In the genomic region with DNA sequence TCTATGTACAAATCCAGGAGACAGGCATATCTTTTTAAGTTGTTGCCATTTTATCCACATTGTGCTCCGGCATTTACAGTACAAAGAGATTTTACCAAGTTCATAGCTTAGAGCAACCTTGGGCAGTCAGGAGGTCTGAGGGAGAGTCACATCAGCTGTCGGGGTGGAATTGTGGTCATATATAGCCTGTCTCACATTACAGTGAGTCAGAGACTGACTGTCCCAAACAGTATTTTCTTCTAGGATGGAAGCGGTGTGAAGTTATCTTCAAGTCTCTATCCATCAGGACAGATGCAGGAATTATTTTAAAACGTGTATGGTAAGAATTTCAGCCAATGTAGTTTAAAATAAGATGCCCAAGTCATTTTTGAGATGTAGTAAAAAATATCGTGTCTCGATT, we compare ENCODE assay signal across 12 cellular contexts. TPM values are rescaled to one million over a fixed set of nuclear protein-coding genes. Genes with fewer than 3 reads are reported as not detected.
A peak's percentile ranks its signal among the peaks of the same experiment; 100 is the strongest.
DNase-seq lines count a peak whose midpoint lies in the region; ATAC-seq, FAIRE-seq and TF ChIP-seq lines count a peak whose summit lies in the region.
"Had no signal": no experiment of that assay in that cellular context is flagged by ENCODE, and none has a peak within 500 bp of the region (broad histone marks: within the 10 kb centered on the region; RNA-seq: fewer than 3 reads in every experiment).

No MANE protein-coding gene starts in this region.

- TF ChIP-seq CTCF in fibroblast of villous mesenchyme (IDR thresholded peaks at IDR 0.05; ENCODE audit: insufficient read depth, low read depth, low read length) (no peak), gastrocnemius medialis (IDR thresholded peaks at IDR 0.05 in 4 of 5, conservative IDR thresholded peaks at IDR 0.05 in 1 of 5) (no peak)

- ATAC-seq in SK-N-SH treated with all-trans-retinoic acid at 6 μM for 48 hours: peak; percentile 96
- ATAC-seq in gastrocnemius medialis: peak; percentile 92
- no peak for ATAC-seq in GM19397 (IDR thresholded peaks at IDR 0.05; ENCODE audit: unreplicated experiment)
- ATAC-seq: T-helper 17 cell had no signal

- peak; percentile 94 for FAIRE-seq in H54 (lab: Jason Lieb, UNC)

- no peaks in the 10 kb centered on the region for H3K27me3 ChIP-seq in gastrocnemius medialis

- no peaks in the 10 kb centered on the region for H3K36me3 ChIP-seq in gastrocnemius medialis

- no peaks in the 10 kb centered on the region for H3K9me3 ChIP-seq in gastrocnemius medialis

- peak overlapping the region; percentile 92 to 99 (median 98) for H3K27ac ChIP-seq in gastrocnemius medialis

- in situ Hi-C loops in gastrocnemius medialis (cut with MboI; ENCODE audit: low sequenced_read_pairs in 4 of 4): no loop called here

- intact Hi-C loops in gastrocnemius medialis (cut with DNase I; ENCODE audit: low total_unique reads): loop anchor here (1.0 to 5.0 kb wide), 3 partner anchors 10 to 51 kb away; partner anchors contain the start of gene GPRC5B

- TF ChIP-seq POLR2A in H54 (IDR thresholded peaks at IDR 0.05; ENCODE audit: low read depth, low read length): no peak
- peak; percentile 62 to 84 for TF ChIP-seq POLR2A in gastrocnemius medialis (IDR thresholded peaks at IDR 0.05)

- no peak overlapping the region for H3K4me3 ChIP-seq in fibroblast of villous mesenchyme (ENCODE audit: low read depth, low read length)
- H3K4me3 ChIP-seq in gastrocnemius medialis: peak overlapping the region in 2 of 4 donors; percentile 24 to 32
- H3K4me3 ChIP-seq: skin epidermis had no signal

- peaks cover 39 to 41% of the 10 kb centered on the region in 2 donors for H3K4me1 ChIP-seq in gastrocnemius medialis

- peak; percentile 45 for DNase-seq in H54 (ENCODE audit: insufficient read length, low spot score)
- peak; percentile 79 for DNase-seq in fibroblast of villous mesenchyme (ENCODE audit: low read depth)
- peak; percentile 71 to 78 for DNase-seq in gastrocnemius medialis
- DNase-seq in SHP77 treated with DMSO at 0.1 percent for 48 hours (lab: John Stamatoyannopoulos, UW): no peak
- no peak for DNase-seq in NCI-H2029 (lab: John Stamatoyannopoulos, UW)
- no peak for DNase-seq in stimulated activated CD4-positive, alpha-beta T cell treated with anti-CD3 and anti-CD28 coated beads, Interleukin-12 subunit alpha, Interleukin-12 subunit beta, amount 100 ng/mL, for 4 hours
- DNase-seq: aorta, DMS153, T-helper 17 cell had no signal

TF ChIP-seq in SK-N-SH treated with all-trans-retinoic acid at 6 μM for 48 hours, 23 proteins besides CTCF, POLR2A, EP300 and RAD21:
- TF ChIP-seq ZNF565 (CRISPR knock-in tag; conservative IDR thresholded peaks at IDR 0.05; ENCODE audit: low read depth) (no peak), ZNF8 (CRISPR knock-in tag; IDR thresholded peaks at IDR 0.05) (no peak), BACH2 (CRISPR knock-in tag; IDR thresholded peaks at IDR 0.05; ENCODE audit: borderline replicate concordance) (no peak), ESRRG (CRISPR knock-in tag; IDR thresholded peaks at IDR 0.05) (no peak), RARB (CRISPR knock-in tag; IDR thresholded peaks at IDR 0.05) (no peak), ZNF70 (CRISPR knock-in tag; IDR thresholded peaks at IDR 0.05) (no peak), TOX (CRISPR knock-in tag; IDR thresholded peaks at IDR 0.05; ENCODE audit: borderline replicate concordance) (no peak), TCF4 (CRISPR knock-in tag; IDR thresholded peaks at IDR 0.05; ENCODE audit: borderline replicate concordance) (no peak), ISL1 (CRISPR knock-in tag; IDR thresholded peaks at IDR 0.05) (no peak), TSHZ2 (CRISPR knock-in tag; IDR thresholded peaks at IDR 0.05) (no peak), CREB5 (CRISPR knock-in tag; IDR thresholded peaks at IDR 0.05; ENCODE audit: low read depth) (no peak), ZC3H10 (CRISPR knock-in tag; IDR thresholded peaks at IDR 0.05) (no peak), PPARA (CRISPR knock-in tag; IDR thresholded peaks at IDR 0.05; ENCODE audit: borderline replicate concordance) (no peak)
- TF ChIP-seq, protein P1, sequence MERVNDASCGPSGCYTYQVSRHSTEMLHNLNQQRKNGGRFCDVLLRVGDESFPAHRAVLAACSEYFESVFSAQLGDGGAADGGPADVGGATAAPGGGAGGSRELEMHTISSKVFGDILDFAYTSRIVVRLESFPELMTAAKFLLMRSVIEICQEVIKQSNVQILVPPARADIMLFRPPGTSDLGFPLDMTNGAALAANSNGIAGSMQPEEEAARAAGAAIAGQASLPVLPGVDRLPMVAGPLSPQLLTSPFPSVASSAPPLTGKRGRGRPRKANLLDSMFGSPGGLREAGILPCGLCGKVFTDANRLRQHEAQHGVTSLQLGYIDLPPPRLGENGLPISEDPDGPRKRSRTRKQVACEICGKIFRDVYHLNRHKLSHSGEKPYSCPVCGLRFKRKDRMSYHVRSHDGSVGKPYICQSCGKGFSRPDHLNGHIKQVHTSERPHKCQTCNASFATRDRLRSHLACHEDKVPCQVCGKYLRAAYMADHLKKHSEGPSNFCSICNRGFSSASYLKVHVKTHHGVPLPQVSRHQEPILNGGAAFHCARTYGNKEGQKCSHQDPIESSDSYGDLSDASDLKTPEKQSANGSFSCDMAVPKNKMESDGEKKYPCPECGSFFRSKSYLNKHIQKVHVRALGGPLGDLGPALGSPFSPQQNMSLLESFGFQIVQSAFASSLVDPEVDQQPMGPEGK (CRISPR knock-in tag; IDR thresholded peaks at IDR 0.05; ENCODE audit: borderline replicate concordance): no peak

RNA-seq across cellular contexts. Expression of gene GPRC5B, which starts 53.0 kb away (rescaled TPM):
- total RNA-seq in fibroblast of villous mesenchyme (12.6 and 21.6 TPM in 2 replicates), gastrocnemius medialis (10 to 100 TPM; 41.9 to 89.2 (median 71.3) TPM)

Comparison
In these comparisons a context has a peak if more than half of its experiments do, and no peak if none do; other contexts are left out.
1. DNase-seq: peak in H54 (single experiment), fibroblast of villous mesenchyme (single experiment) and gastrocnemius medialis (2 of 2); none in SHP77 treated with DMSO at 0.1 percent for 48 hours (single experiment), NCI-H2029 (single experiment) and stimulated activated CD4-positive, alpha-beta T cell treated with anti-CD3 and anti-CD28 coated beads, Interleukin-12 subunit alpha, Interleukin-12 subunit beta, amount 100 ng/mL, for 4 hours (single experiment).